Comparison of ENCODE assay signal across 31 cellular contexts in the genomic region with DNA sequence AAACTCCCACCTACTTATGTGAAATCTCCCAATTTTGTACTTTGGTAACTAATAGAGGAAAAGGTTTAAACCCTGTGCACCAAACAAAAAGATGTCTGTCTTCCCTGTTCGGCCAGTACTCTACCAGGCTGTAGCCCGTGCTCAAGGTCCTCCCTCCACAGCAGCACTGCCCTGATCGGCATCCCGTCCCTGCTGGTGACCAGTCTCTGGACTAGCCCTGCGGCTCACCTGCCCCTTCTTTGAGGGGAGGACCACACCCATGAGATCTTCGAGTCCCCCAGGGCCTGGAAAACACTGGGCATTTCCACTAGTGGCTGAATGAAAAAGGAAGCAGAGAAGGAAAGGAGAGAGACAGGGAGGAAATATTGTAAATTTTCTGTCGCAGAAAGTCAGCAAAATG. TPM values are rescaled to one million over a fixed set of nuclear protein-coding genes. Genes with fewer than 3 reads are reported as not detected.
DNase-seq lines count a peak whose midpoint lies in the region; ATAC-seq and TF ChIP-seq lines count a peak whose summit lies in the region.
"Had no signal": no experiment of that assay in that cellular context is flagged by ENCODE, and none has a peak within 500 bp of the region (broad histone marks: within the 10 kb centered on the region; RNA-seq: fewer than 3 reads in every experiment).

No MANE protein-coding gene starts in this region.

- POLR2A ChIA-PET in CD4-positive, alpha-beta T cell (lab: Charles Lee), result no interaction called here
- POLR2A ChIA-PET in activated CD4-positive, alpha-beta T cell treated with anti-CD3 and anti-CD28 coated beads for 36 hours (lab: Charles Lee), result no interaction called here
- POLR2A ChIA-PET in GM10248 (lab: Yijun Ruan, JAX), result no interaction called here

- peak overlapping the region; percentile 40 for H3K4me3 Mint-ChIP-seq in CD4-positive, alpha-beta T cell
- H3K4me3 Mint-ChIP-seq in glutamatergic neuron (ENCODE audit: unreplicated experiment) (peak overlapping the region; percentile 47), neural crest cell (peak overlapping the region; percentile 93)
- H3K4me3 Mint-ChIP-seq in activated CD4-positive, alpha-beta T cell treated with anti-CD3 and anti-CD28 coated beads for 36 hours, result no peak overlapping the region
- H3K4me3 Mint-ChIP-seq: activated CD4-positive, alpha-beta memory T cell treated with anti-CD3 and anti-CD28 coated beads, Interleukin-2, amount 10 ng/mL, durations not matched to agents 7 days and 5 days; central memory CD8-positive, alpha-beta T cell; HFFc6; T-helper 1 cell treated with Interleukin-12 subunit alpha and Interleukin-12 subunit beta and Interleukin-4 antibody, amounts not matched to agents 30 μg/mL and 1 μg/mL, for 36 hours had no signal

- ATAC-seq in CD4-positive, alpha-beta T cell (ENCODE audit: poor library complexity), result no peak
- ATAC-seq in activated CD4-positive, alpha-beta T cell treated with anti-CD3 and anti-CD28 coated beads for 36 hours, result no peak
- ATAC-seq: A549; activated naive CD4-positive, alpha-beta T cell treated with anti-CD3 and anti-CD28 coated beads, Interleukin-2, amount 50 U/mL, for 72 hours; CD8-positive, alpha-beta T cell; left cardiac atrium had no signal

- H3K4me3 ChIP-seq in adipocyte (ENCODE audit: low read length), result peak overlapping the region; percentile 89
- H3K4me3 ChIP-seq: A549, SK-N-MC, skin epidermis, transverse colon had no signal

- H3K27me3 ChIP-seq in CD4-positive, alpha-beta T cell (ENCODE audit: control insufficient read depth, insufficient read depth, low read length), result peaks cover 32% of the 10 kb centered on the region
- H3K27me3 ChIP-seq in adipocyte (replicated peaks; ENCODE audit: control insufficient read depth, insufficient read depth, low read length), result peaks cover 9% of the 10 kb centered on the region
- H3K27me3 ChIP-seq: dorsolateral prefrontal cortex had no signal

- peaks cover 7% of the 10 kb centered on the region for H3K4me1 Mint-ChIP-seq in CD4-positive, alpha-beta T cell (ENCODE audit: low read depth)
- H3K4me1 Mint-ChIP-seq in glutamatergic neuron (ENCODE audit: low read depth, unreplicated experiment), result peaks cover 20% of the 10 kb centered on the region
- H3K4me1 Mint-ChIP-seq in neural crest cell, result peaks cover 27% of the 10 kb centered on the region
- peaks cover 5% of the 10 kb centered on the region for H3K4me1 Mint-ChIP-seq in activated CD4-positive, alpha-beta T cell treated with anti-CD3 and anti-CD28 coated beads for 36 hours

- no peaks in the 10 kb centered on the region for H3K9me3 ChIP-seq in CD4-positive, alpha-beta T cell (ENCODE audit: control insufficient read depth, low read length)
- no peaks in the 10 kb centered on the region for H3K9me3 ChIP-seq in adipocyte (ENCODE audit: control insufficient read depth, low read length)
- H3K9me3 ChIP-seq: A549, stomach, transverse colon had no signal

- H3K27ac ChIP-seq in CD4-positive, alpha-beta T cell (ENCODE audit: low read depth, low read length), result no peak overlapping the region
- H3K27ac ChIP-seq: HL-60, SK-N-MC, skin epidermis, stomach, transverse colon had no signal

- intact Hi-C loops in CD4-positive, alpha-beta T cell (cut with DNase I, micrococcal nuclease), result no loop called here
- intact Hi-C loops in activated CD4-positive, alpha-beta T cell treated with anti-CD3 and anti-CD28 coated beads for 36 hours (cut with DNase I, micrococcal nuclease), result no loop called here

- no peak for DNase-seq in CD4-positive, alpha-beta T cell
- no peak for DNase-seq in adipocyte (ENCODE audit: low read depth)
- no peak for DNase-seq in glutamatergic neuron
- DNase-seq in neural crest cell (ENCODE audit: low read depth, low spot score), result no peak
- no peak for DNase-seq in activated CD4-positive, alpha-beta T cell treated with anti-CD3 and anti-CD28 coated beads for 36 hours
- DNase-seq in NCI-H1930 (lab: John Stamatoyannopoulos, UW), result no peak
- no peak for DNase-seq in NCI-H748 treated with DMSO at 0.1 percent for 48 hours (lab: John Stamatoyannopoulos, UW)
- DNase-seq in GM10248 (ENCODE audit: extremely low spot score), result no peak
- DNase-seq: activated CD4-positive, alpha-beta memory T cell treated with anti-CD3 and anti-CD28 coated beads, Interleukin-2, amount 10 ng/mL, durations not matched to agents 7 days and 5 days; activated CD4-positive, CD25-positive, alpha-beta regulatory T cell treated with anti-CD3 and anti-CD28 coated beads, Interleukin-2, amount 50 U/mL, for 72 hours; aorta; CD8-positive, alpha-beta T cell; DMS153; dorsolateral prefrontal cortex; HFFc6; left cardiac atrium; NCI-H1105 treated with DMSO at 0.1 percent for 48 hours; NCI-H2081; NCI-H345; RPMI8226; stomach; transverse colon had no signal

- H3K4me1 ChIP-seq in adipocyte (ENCODE audit: control insufficient read depth, insufficient read depth, low read length), result peaks cover 31% of the 10 kb centered on the region

- peaks cover 56% of the 10 kb centered on the region for H3K27me3 Mint-ChIP-seq in CD4-positive, alpha-beta T cell
- H3K27me3 Mint-ChIP-seq in glutamatergic neuron (ENCODE audit: unreplicated experiment) (peaks cover 12% of the 10 kb centered on the region), neural crest cell (ENCODE audit: low read depth) (peaks cover 35% of the 10 kb centered on the region)
- H3K27me3 Mint-ChIP-seq in activated CD4-positive, alpha-beta T cell treated with anti-CD3 and anti-CD28 coated beads for 36 hours, result peaks cover 28% of the 10 kb centered on the region

- H3K36me3 ChIP-seq in adipocyte (ENCODE audit: control insufficient read depth, insufficient read depth, low read length, severe bottlenecking), result no peaks in the 10 kb centered on the region
- H3K36me3 ChIP-seq: stomach, transverse colon had no signal

- CTCF ChIA-PET in CD4-positive, alpha-beta T cell (lab: Charles Lee), result interaction anchor here (0.9 kb wide), 1 partner anchor 15 kb away, joined by 3 read pairs; no protein-coding TSS in a partner anchor
- CTCF ChIA-PET in activated CD4-positive, alpha-beta T cell treated with anti-CD3 and anti-CD28 coated beads for 36 hours (lab: Charles Lee), result interaction anchor here (0.7 kb wide), 1 partner anchor 464 kb away, joined by 3 read pairs; no protein-coding TSS in a partner anchor
- CTCF ChIA-PET in GM10248 (lab: Yijun Ruan, JAX), result no interaction called here

- TF ChIP-seq CTCF in CD4-positive, alpha-beta T cell (IDR thresholded peaks at IDR 0.05), result no peak
- TF ChIP-seq CTCF in glutamatergic neuron (IDR thresholded peaks at IDR 0.05; ENCODE audit: partially characterized antibody, unreplicated experiment) (no peak), neural crest cell (conservative IDR thresholded peaks at IDR 0.05) (no peak), GM10248 (IDR thresholded peaks at IDR 0.05; ENCODE audit: control extremely low read depth, extremely low read depth, low read depth, missing control alignments) (no peak)

- H3K36me3 Mint-ChIP-seq in CD4-positive, alpha-beta T cell (ENCODE audit: low read depth), result no peaks in the 10 kb centered on the region
- H3K36me3 Mint-ChIP-seq in glutamatergic neuron (ENCODE audit: unreplicated experiment) (no peaks in the 10 kb centered on the region), neural crest cell (ENCODE audit: low read depth) (no peaks in the 10 kb centered on the region)
- H3K36me3 Mint-ChIP-seq in activated CD4-positive, alpha-beta T cell treated with anti-CD3 and anti-CD28 coated beads for 36 hours (ENCODE audit: low read depth), result no peaks in the 10 kb centered on the region
- H3K36me3 Mint-ChIP-seq: activated naive CD4-positive, alpha-beta T cell treated with anti-CD3 and anti-CD28 coated beads, Interleukin-2, amount 50 U/mL, for 72 hours; CD8-positive, alpha-beta T cell; IgD-negative memory B cell had no signal

- peak overlapping the region; percentile 37 for H3K9ac ChIP-seq in adipocyte (ENCODE audit: low read length)

- no peaks in the 10 kb centered on the region for H3K9me3 Mint-ChIP-seq in CD4-positive, alpha-beta T cell
- peaks cover 13% of the 10 kb centered on the region for H3K9me3 Mint-ChIP-seq in glutamatergic neuron (ENCODE audit: unreplicated experiment)
- H3K9me3 Mint-ChIP-seq in neural crest cell, result no peaks in the 10 kb centered on the region
- no peaks in the 10 kb centered on the region for H3K9me3 Mint-ChIP-seq in activated CD4-positive, alpha-beta T cell treated with anti-CD3 and anti-CD28 coated beads for 36 hours (ENCODE audit: low read depth)
- H3K9me3 Mint-ChIP-seq: activated CD4-positive, alpha-beta memory T cell treated with anti-CD3 and anti-CD28 coated beads, Interleukin-2, amount 10 ng/mL, durations not matched to agents 7 days and 5 days; activated naive CD4-positive, alpha-beta T cell treated with anti-CD3 and anti-CD28 coated beads, Interleukin-2, amount 50 U/mL, for 72 hours; activated T-helper 2 cell treated with anti-CD3 and anti-CD28 coated beads, Interferon-gamma antibody, Interleukin-2, Interleukin-4, amounts not matched to agents 10 μg/mL and 5 μg/mL and 100 μg/mL, durations not matched to agents 14 hours and 24 hours and 36 hours; CD8-positive, alpha-beta T cell; central memory CD8-positive, alpha-beta T cell; HFFc6; IgD-negative memory B cell; T-helper 1 cell treated with Interleukin-12 subunit alpha and Interleukin-12 subunit beta and Interleukin-4 antibody, amounts not matched to agents 30 μg/mL and 1 μg/mL, for 36 hours had no signal

- H3K27ac Mint-ChIP-seq in CD4-positive, alpha-beta T cell, result no peak overlapping the region
- H3K27ac Mint-ChIP-seq in glutamatergic neuron (ENCODE audit: unreplicated experiment) (no peak overlapping the region), neural crest cell (ENCODE audit: unreplicated experiment) (no peak overlapping the region)
- H3K27ac Mint-ChIP-seq in activated CD4-positive, alpha-beta T cell treated with anti-CD3 and anti-CD28 coated beads for 36 hours, result no peak overlapping the region
- H3K27ac Mint-ChIP-seq: activated CD4-positive, alpha-beta memory T cell treated with anti-CD3 and anti-CD28 coated beads, Interleukin-2, amount 10 ng/mL, durations not matched to agents 7 days and 5 days; activated naive CD4-positive, alpha-beta T cell treated with anti-CD3 and anti-CD28 coated beads, Interleukin-2, amount 50 U/mL, for 72 hours; activated T-helper 2 cell treated with anti-CD3 and anti-CD28 coated beads, Interferon-gamma antibody, Interleukin-2, Interleukin-4, amounts not matched to agents 10 μg/mL and 5 μg/mL and 100 μg/mL, durations not matched to agents 14 hours and 24 hours and 36 hours; CD8-positive, alpha-beta T cell; HFFc6; IgD-negative memory B cell; T-helper 1 cell treated with Interleukin-12 subunit alpha and Interleukin-12 subunit beta and Interleukin-4 antibody, amounts not matched to agents 30 μg/mL and 1 μg/mL, for 36 hours had no signal

RNA-seq across cellular contexts. Expression of gene GFPT2, which starts 2.8 kb away (rescaled TPM):
- total RNA-seq in CD4-positive, alpha-beta T cell, result 1 to 10 TPM; 1.1 to 1.5 TPM
- total RNA-seq in glutamatergic neuron (ENCODE audit: unreplicated experiment) (11.6 TPM), neural crest cell (11.1 and 12.5 TPM in 2 replicates)
- under 1 TPM; 0.16 TPM for total RNA-seq in activated CD4-positive, alpha-beta T cell treated with anti-CD3 and anti-CD28 coated beads for 36 hours
- total RNA-seq: activated CD4-positive, alpha-beta memory T cell treated with anti-CD3 and anti-CD28 coated beads, Interleukin-2, amount 10 ng/mL, durations not matched to agents 7 days and 5 days; activated T-helper 2 cell treated with anti-CD3 and anti-CD28 coated beads, Interferon-gamma antibody, Interleukin-2, Interleukin-4, amounts not matched to agents 10 μg/mL and 5 μg/mL and 100 μg/mL, durations not matched to agents 14 hours and 24 hours and 36 hours had no signal

RNA-seq across cellular contexts. Expression of gene MAPK9, which starts 58.4 kb away (rescaled TPM):
- total RNA-seq in CD4-positive, alpha-beta T cell, result 10 to 100 TPM; 21.2 to 21.7 TPM
- total RNA-seq in glutamatergic neuron (ENCODE audit: unreplicated experiment), result 47.4 TPM
- 36.1 and 36.8 TPM in 2 replicates for total RNA-seq in neural crest cell
- total RNA-seq in activated CD4-positive, alpha-beta T cell treated with anti-CD3 and anti-CD28 coated beads for 36 hours, result 10 to 100 TPM; 37.0 to 38.1 TPM
